Comparison of ENCODE assay signal across 11 cellular contexts in genomic region chr6:85452441-85452881, GRCh38. TPM values are rescaled to one million over a fixed set of nuclear protein-coding genes. Genes with fewer than 3 reads are reported as not detected.
DNase-seq lines count a peak whose midpoint lies in the region; ATAC-seq, FAIRE-seq and TF ChIP-seq lines count a peak whose summit lies in the region.
"Had no signal": no experiment of that assay in that cellular context is flagged by ENCODE, and none has a peak within 500 bp of the region (broad histone marks: within the 10 kb centered on the region; RNA-seq: fewer than 3 reads in every experiment).

No MANE protein-coding gene starts in this region.

- H3K36me3 ChIP-seq in tibial artery = no peaks in the 10 kb centered on the region

- H3K4me1 Mint-ChIP-seq in activated CD8-positive, alpha-beta memory T cell treated with anti-CD3 and anti-CD28 coated beads, Interleukin-2, amount 10 ng/mL, durations not matched to agents 7 days and 5 days = peaks cover 76% of the 10 kb centered on the region
- peaks cover 57% of the 10 kb centered on the region for H3K4me1 Mint-ChIP-seq in activated naive CD8-positive, alpha-beta T cell treated with anti-CD3 and anti-CD28 coated beads, Interleukin-2, amount 10 ng/mL, durations not matched to agents 7 days and 5 days

- peak overlapping the region; percentile 7 to 75 for H3K4me3 ChIP-seq in tibial artery

- no peak for FAIRE-seq in GM12891 (lab: Jason Lieb, UNC)

- CTCF ChIA-PET in activated CD8-positive, alpha-beta memory T cell treated with anti-CD3 and anti-CD28 coated beads, Interleukin-2, amount 10 ng/mL, durations not matched to agents 7 days and 5 days (lab: Charles Lee) = interaction anchor here (0.9 to 7.6 kb wide), 4 partner anchors 9 to 226 kb away, joined by 3 to 95 read pairs (median 30); no protein-coding TSS in a partner anchor

- no peaks in the 10 kb centered on the region for H3K27me3 ChIP-seq in tibial artery

- H3K27ac Mint-ChIP-seq in activated CD8-positive, alpha-beta memory T cell treated with anti-CD3 and anti-CD28 coated beads, Interleukin-2, amount 10 ng/mL, durations not matched to agents 7 days and 5 days = peak overlapping the region; percentile 94
- H3K27ac Mint-ChIP-seq in activated naive CD8-positive, alpha-beta T cell treated with anti-CD3 and anti-CD28 coated beads, Interleukin-2, amount 10 ng/mL, durations not matched to agents 7 days and 5 days = no peak overlapping the region
- H3K27ac Mint-ChIP-seq: mesothelial cell of epicardium had no signal

- peak overlapping the region; percentile 34 to 96 for H3K27ac ChIP-seq in tibial artery
- H3K27ac ChIP-seq: C4-2B had no signal

- peak overlapping the region; percentile 92 for H3K4me3 Mint-ChIP-seq in activated CD8-positive, alpha-beta memory T cell treated with anti-CD3 and anti-CD28 coated beads, Interleukin-2, amount 10 ng/mL, durations not matched to agents 7 days and 5 days
- peak overlapping the region; percentile 96 for H3K4me3 Mint-ChIP-seq in activated naive CD8-positive, alpha-beta T cell treated with anti-CD3 and anti-CD28 coated beads, Interleukin-2, amount 10 ng/mL, durations not matched to agents 7 days and 5 days
- H3K4me3 Mint-ChIP-seq: mesothelial cell of epicardium had no signal

- no peak for TF ChIP-seq POLR2A in GM12891 (IDR thresholded peaks at IDR 0.05; ENCODE audit: low read depth, low read length)

- no peaks in the 10 kb centered on the region for H3K9me3 Mint-ChIP-seq in activated CD8-positive, alpha-beta memory T cell treated with anti-CD3 and anti-CD28 coated beads, Interleukin-2, amount 10 ng/mL, durations not matched to agents 7 days and 5 days (ENCODE audit: low read depth)
- no peaks in the 10 kb centered on the region for H3K9me3 Mint-ChIP-seq in activated naive CD8-positive, alpha-beta T cell treated with anti-CD3 and anti-CD28 coated beads, Interleukin-2, amount 10 ng/mL, durations not matched to agents 7 days and 5 days
- H3K9me3 Mint-ChIP-seq: mesothelial cell of epicardium had no signal

- POLR2A ChIA-PET in activated naive CD8-positive, alpha-beta T cell treated with anti-CD3 and anti-CD28 coated beads, Interleukin-2, amount 10 ng/mL, durations not matched to agents 7 days and 5 days (lab: Charles Lee) = interaction anchor here (0.8 to 5.0 kb wide), 7 partner anchors 9 to 226 kb away, joined by 3 to 90 read pairs (median 4); partner anchors contain the start of genes SNX14 and SYNCRIP

- H3K27me3 Mint-ChIP-seq in activated CD8-positive, alpha-beta memory T cell treated with anti-CD3 and anti-CD28 coated beads, Interleukin-2, amount 10 ng/mL, durations not matched to agents 7 days and 5 days = peaks cover 20% of the 10 kb centered on the region
- H3K27me3 Mint-ChIP-seq in activated naive CD8-positive, alpha-beta T cell treated with anti-CD3 and anti-CD28 coated beads, Interleukin-2, amount 10 ng/mL, durations not matched to agents 7 days and 5 days = no peaks in the 10 kb centered on the region

- ATAC-seq in activated CD8-positive, alpha-beta memory T cell treated with anti-CD3 and anti-CD28 coated beads, Interleukin-2, amount 10 ng/mL, durations not matched to agents 7 days and 5 days = no peak
- ATAC-seq in activated naive CD8-positive, alpha-beta T cell treated with anti-CD3 and anti-CD28 coated beads, Interleukin-2, amount 10 ng/mL, durations not matched to agents 7 days and 5 days (ENCODE audit: low read depth) = no peak

- DNase-seq in activated CD8-positive, alpha-beta memory T cell treated with anti-CD3 and anti-CD28 coated beads, Interleukin-2, amount 10 ng/mL, durations not matched to agents 7 days and 5 days = no peak
- DNase-seq in activated CD8-positive, alpha-beta memory T cell treated with anti-CD3 and anti-CD28 coated beads, Interleukin-2, amount 50 U/mL, for 4 hours = no peak
- DNase-seq in activated naive CD8-positive, alpha-beta T cell treated with anti-CD3 and anti-CD28 coated beads, Interleukin-2, amount 10 ng/mL, durations not matched to agents 7 days and 5 days = no peak
- DNase-seq in hepatic stellate cell (ENCODE audit: low spot score) = peak; percentile 29
- DNase-seq in tibial artery = no peak
- no peak for DNase-seq in NCI-H187 treated with DMSO at 0.1 percent for 48 hours (lab: John Stamatoyannopoulos, UW)
- no peak for DNase-seq in NCI-H2081 treated with DMSO at 0.1 percent for 48 hours (lab: John Stamatoyannopoulos, UW)
- DNase-seq in GM12891 (ENCODE audit: insufficient read length, low spot score) = no peak
- DNase-seq: effector CD8-positive, alpha-beta T cell had no signal

- peaks cover 30% of the 10 kb centered on the region for H3K36me3 Mint-ChIP-seq in activated CD8-positive, alpha-beta memory T cell treated with anti-CD3 and anti-CD28 coated beads, Interleukin-2, amount 10 ng/mL, durations not matched to agents 7 days and 5 days
- peaks cover 3% of the 10 kb centered on the region for H3K36me3 Mint-ChIP-seq in activated naive CD8-positive, alpha-beta T cell treated with anti-CD3 and anti-CD28 coated beads, Interleukin-2, amount 10 ng/mL, durations not matched to agents 7 days and 5 days
- H3K36me3 Mint-ChIP-seq: mesothelial cell of epicardium had no signal

- intact Hi-C loops in tibial artery (cut with DNase I; ENCODE audit: low total_unique reads) = no loop called here

- H3K4me1 ChIP-seq in tibial artery = peaks cover 0 to 66% (median 16%) of the 10 kb centered on the region in 4 donors

- H3K9me3 ChIP-seq in tibial artery = no peaks in the 10 kb centered on the region

- TF ChIP-seq CTCF in tibial artery (IDR thresholded peaks at IDR 0.05) = no peak

TF ChIP-seq in GM12891, 5 proteins besides CTCF, POLR2A, EP300 and RAD21:
- TF ChIP-seq POLR2AphosphoS5 (IDR thresholded peaks at IDR 0.05; ENCODE audit: low read depth, low read length) (no peak), TAF1 (IDR thresholded peaks at IDR 0.05; ENCODE audit: low read depth, low read length) (no peak), POU2F2 (IDR thresholded peaks at IDR 0.05; ENCODE audit: low read depth, low read length) (no peak), PAX5 (IDR thresholded peaks at IDR 0.05; ENCODE audit: insufficient read depth, low read length, severe bottlenecking) (no peak), SPI1 (IDR thresholded peaks at IDR 0.05; ENCODE audit: low read depth, low read length) (no peak)
TF ChIP-seq in GM12891: peak in this region for 0.

RNA-seq across cellular contexts. Expression of gene NT5E, which starts 2.6 kb away (rescaled TPM):
- 10 to 100 TPM; 17.3 to 24.1 TPM for total RNA-seq in activated CD8-positive, alpha-beta memory T cell treated with anti-CD3 and anti-CD28 coated beads, Interleukin-2, amount 10 ng/mL, durations not matched to agents 7 days and 5 days
- 10 to 100 TPM; 26.8 to 30.7 TPM for total RNA-seq in activated naive CD8-positive, alpha-beta T cell treated with anti-CD3 and anti-CD28 coated beads, Interleukin-2, amount 10 ng/mL, durations not matched to agents 7 days and 5 days
- polyA plus RNA-seq in GM12891 (2012; ENCODE audit: low read depth, missing spikeins) = 3.2 TPM
